In genomic region chr12:100346660-100347059, GRCh38 we compare ENCODE assay signal across 20 cellular contexts.
DNase-seq lines count a peak whose midpoint lies in the region; ATAC-seq and TF ChIP-seq lines count a peak whose summit lies in the region.
"Had no signal": no experiment of that assay in that cellular context is flagged by ENCODE, and none has a peak within 500 bp of the region (broad histone marks: within the 10 kb centered on the region; RNA-seq: fewer than 3 reads in every experiment).

No MANE protein-coding gene starts in this region.

- ATAC-seq in HG03520 (IDR thresholded peaks at IDR 0.05; ENCODE audit: unreplicated experiment) = no peak
- ATAC-seq: activated CD8-positive, alpha-beta memory T cell treated with anti-CD3 and anti-CD28 coated beads, Interleukin-2, amount 10 ng/mL, durations not matched to agents 7 days and 5 days; activated T-helper 17 cell treated with anti-CD3 and anti-CD28 coated beads, Interleukin-2, amount 50 U/mL, for 72 hours; Right ventricle myocardium inferior; stimulated activated naive CD8-positive, alpha-beta T cell treated with anti-CD3 and anti-CD28 coated beads, Interleukin-15, Interleukin-2, amounts not matched to agents 100 U/mL and 50 U/mL, for 24 hours had no signal

- no peak for TF ChIP-seq POLR2A in erythroblast (IDR thresholded peaks at IDR 0.05; ENCODE audit: low read length)

- DNase-seq in NCI-H2171 treated with DMSO at 0.1 percent for 48 hours (lab: John Stamatoyannopoulos, UW) (peak; percentile 59), NCI-H2171 (lab: John Stamatoyannopoulos, UW) (no peak), NCI-H187 treated with DMSO at 0.1 percent for 48 hours (lab: John Stamatoyannopoulos, UW) (peak; percentile 77), OCI-M1 (lab: John Stamatoyannopoulos, UW) (peak; percentile 21), left kidney (ENCODE audit: low read depth, low spot score) (peak; percentile 66), erythroblast (lab: John Stamatoyannopoulos, UW) (no peak), NCI-H226 (no peak)
- DNase-seq: activated CD8-positive, alpha-beta memory T cell treated with anti-CD3 and anti-CD28 coated beads, Interleukin-2, amount 10 ng/mL, durations not matched to agents 7 days and 5 days; effector memory CD4-positive, alpha-beta T cell; esophagus squamous epithelium; glutamatergic neuron; left colon; midbrain; NCI-H2081 treated with DMSO at 0.1 percent for 48 hours; stimulated activated naive CD8-positive, alpha-beta T cell treated with anti-CD3 and anti-CD28 coated beads, Interleukin-15, Interleukin-2, amounts not matched to agents 100 U/mL and 50 U/mL, for 24 hours; SW 1271; thyroid gland had no signal

Comparison
In these comparisons a context has a peak if more than half of its experiments do, and no peak if none do; other contexts are left out.
1. DNase-seq: peak in NCI-H2171 treated with DMSO at 0.1 percent for 48 hours (single experiment), NCI-H187 treated with DMSO at 0.1 percent for 48 hours (single experiment), OCI-M1 (single experiment) and left kidney (single experiment); none in NCI-H2171 (single experiment), erythroblast (0 of 2) and NCI-H226 (single experiment).